ENCODE assay signal across 10 cellular contexts in genomic region chr14:74613211-74613914, GRCh38. TPM values are rescaled to one million over a fixed set of nuclear protein-coding genes. Genes with fewer than 3 reads are reported as not detected.
DNase-seq lines count a peak whose midpoint lies in the region; ATAC-seq and TF ChIP-seq lines count a peak whose summit lies in the region.
"Had no signal": no experiment of that assay in that cellular context is flagged by ENCODE, and none has a peak within 500 bp of the region (broad histone marks: within the 10 kb centered on the region; RNA-seq: fewer than 3 reads in every experiment).

No MANE protein-coding gene starts in this region.

- no peak for TF ChIP-seq POLR2A in thyroid gland (IDR thresholded peaks at IDR 0.05)

- no peak overlapping the region for H3K4me3 ChIP-seq in thyroid gland (replicated peaks in 1 of 3)

- peaks cover 22 to 51% of the 10 kb centered on the region in 2 donors for H3K4me1 ChIP-seq in thyroid gland

- H3K9me3 Mint-ChIP-seq in activated naive CD4-positive, alpha-beta T cell treated with anti-CD3 and anti-CD28 coated beads, Interleukin-2, amount 10 ng/mL, durations not matched to agents 7 days and 5 days = no peaks in the 10 kb centered on the region
- H3K9me3 Mint-ChIP-seq in activated B cell treated with CpG ODN at 0.5 μM for 24 hours = no peaks in the 10 kb centered on the region

- WGBS in thyroid gland, 2 donors = 79 to 81% methylated on average over 16 of the region's 16 CpGs

- TF ChIP-seq CTCF in activated B cell treated with CpG ODN at 0.5 μM for 24 hours (IDR thresholded peaks at IDR 0.05) = no peak
- no peak for TF ChIP-seq CTCF in thyroid gland (IDR thresholded peaks at IDR 0.05)

- POLR2A ChIA-PET in activated B cell treated with CpG ODN at 0.5 μM for 24 hours (lab: Charles Lee) = interaction anchor here (0.7 to 1.5 kb wide), 2 partner anchors 99 to 678 kb away, joined by 3 to 5 read pairs; partner anchors contain the start of genes AREL1 and FCF1

- no peak for DNase-seq in activated naive CD4-positive, alpha-beta T cell treated with anti-CD3 and anti-CD28 coated beads, Interleukin-2, amount 10 ng/mL, durations not matched to agents 7 days and 5 days
- DNase-seq in activated naive CD4-positive, alpha-beta T cell (lab: John Stamatoyannopoulos, UW) = no peak
- DNase-seq in activated B cell treated with CpG ODN at 0.5 μM for 24 hours (no peak), kidney tubule cell (ENCODE audit: low spot score) (peak; percentile 39), thyroid gland (no peak), NCI-H446 treated with DMSO at 0.1 percent for 48 hours (lab: John Stamatoyannopoulos, UW) (no peak), iPS-NIHi11 (ENCODE audit: low spot score) (no peak)
- DNase-seq: NCI-H1105 had no signal

- no peaks in the 10 kb centered on the region for H3K9me3 ChIP-seq in thyroid gland
- H3K9me3 ChIP-seq: upper lobe of left lung had no signal

- H3K27ac ChIP-seq in thyroid gland = peak overlapping the region in 2 of 3 donors; percentile 18 to 25
- H3K27ac ChIP-seq: upper lobe of left lung had no signal

- peak overlapping the region; percentile 21 for H3K4me3 Mint-ChIP-seq in activated naive CD4-positive, alpha-beta T cell treated with anti-CD3 and anti-CD28 coated beads, Interleukin-2, amount 10 ng/mL, durations not matched to agents 7 days and 5 days
- peak overlapping the region; percentile 33 for H3K4me3 Mint-ChIP-seq in activated B cell treated with CpG ODN at 0.5 μM for 24 hours

- H3K27ac Mint-ChIP-seq in activated naive CD4-positive, alpha-beta T cell treated with anti-CD3 and anti-CD28 coated beads, Interleukin-2, amount 10 ng/mL, durations not matched to agents 7 days and 5 days = no peak overlapping the region
- H3K27ac Mint-ChIP-seq in activated B cell treated with CpG ODN at 0.5 μM for 24 hours = no peak overlapping the region

- ATAC-seq in activated B cell treated with CpG ODN at 0.5 μM for 24 hours (ENCODE audit: low read depth) (no peak), GM18498 (IDR thresholded peaks at IDR 0.05; ENCODE audit: unreplicated experiment) (no peak)

- H3K4me1 Mint-ChIP-seq in activated naive CD4-positive, alpha-beta T cell treated with anti-CD3 and anti-CD28 coated beads, Interleukin-2, amount 10 ng/mL, durations not matched to agents 7 days and 5 days = peaks cover 41% of the 10 kb centered on the region
- H3K4me1 Mint-ChIP-seq in activated B cell treated with CpG ODN at 0.5 μM for 24 hours = peaks cover 50% of the 10 kb centered on the region

- CTCF ChIA-PET in activated naive CD4-positive, alpha-beta T cell treated with anti-CD3 and anti-CD28 coated beads, Interleukin-2, amount 10 ng/mL, durations not matched to agents 7 days and 5 days (lab: Charles Lee) = interaction anchor here (0.6 to 2.1 kb wide), 15 partner anchors 9 to 291 kb away, joined by 3 to 9 read pairs (median 3); partner anchors contain the start of genes AREL1 and YLPM1
- CTCF ChIA-PET in activated B cell treated with CpG ODN at 0.5 μM for 24 hours (lab: Charles Lee) = interaction anchor here (0.6 to 3.2 kb wide), 10 partner anchors 8 to 27 kb away, joined by 3 to 14 read pairs (median 3); no protein-coding TSS in a partner anchor

- H3K27me3 ChIP-seq in thyroid gland = no peaks in the 10 kb centered on the region

- no peaks in the 10 kb centered on the region for H3K36me3 Mint-ChIP-seq in activated naive CD4-positive, alpha-beta T cell treated with anti-CD3 and anti-CD28 coated beads, Interleukin-2, amount 10 ng/mL, durations not matched to agents 7 days and 5 days
- no peaks in the 10 kb centered on the region for H3K36me3 Mint-ChIP-seq in activated B cell treated with CpG ODN at 0.5 μM for 24 hours (ENCODE audit: low read depth)

- H3K36me3 ChIP-seq in thyroid gland = no peaks in the 10 kb centered on the region
- H3K36me3 ChIP-seq: upper lobe of left lung had no signal

- peaks cover 79% of the 10 kb centered on the region for H3K27me3 Mint-ChIP-seq in activated naive CD4-positive, alpha-beta T cell treated with anti-CD3 and anti-CD28 coated beads, Interleukin-2, amount 10 ng/mL, durations not matched to agents 7 days and 5 days
- H3K27me3 Mint-ChIP-seq in activated B cell treated with CpG ODN at 0.5 μM for 24 hours = peaks cover 11% of the 10 kb centered on the region

- intact Hi-C loops in activated B cell treated with CpG ODN at 0.5 μM for 24 hours (cut with micrococcal nuclease) = loop anchor here (5.0 to 10.0 kb wide), 2 partner anchors 211 to 529 kb away; partner anchors contain the start of genes ALDH6A1 and LIN52
- intact Hi-C loops in thyroid gland (cut with DNase I) = loop anchor here (2.0 to 10.0 kb wide), 3 partner anchors 91 to 191 kb away; no protein-coding TSS in a partner anchor

RNA-seq across cellular contexts. Expression of gene LTBP2, which starts 1.3 kb away (rescaled TPM):
- total RNA-seq in activated B cell treated with CpG ODN at 0.5 μM for 24 hours (0.07 and 0.11 TPM in 2 replicates), thyroid gland (100 to 1,000 TPM in 3 of 4 donors, 10 to 100 TPM in 1; 81.3 to 240 (median 189) TPM)

Comparison
In these comparisons a context has a peak if more than half of its experiments do, and no peak if none do; other contexts are left out.
1. RNA of gene LTBP2, which starts 1.3 kb away (total RNA-seq): 81.3 to 240 TPM in thyroid gland; 0.07 to 0.11 TPM in activated B cell treated with CpG ODN at 0.5 μM for 24 hours; every median in the first group is over 10 times any median in the second.